ENCODE assay signal across 8 cellular contexts in the genomic region with DNA sequence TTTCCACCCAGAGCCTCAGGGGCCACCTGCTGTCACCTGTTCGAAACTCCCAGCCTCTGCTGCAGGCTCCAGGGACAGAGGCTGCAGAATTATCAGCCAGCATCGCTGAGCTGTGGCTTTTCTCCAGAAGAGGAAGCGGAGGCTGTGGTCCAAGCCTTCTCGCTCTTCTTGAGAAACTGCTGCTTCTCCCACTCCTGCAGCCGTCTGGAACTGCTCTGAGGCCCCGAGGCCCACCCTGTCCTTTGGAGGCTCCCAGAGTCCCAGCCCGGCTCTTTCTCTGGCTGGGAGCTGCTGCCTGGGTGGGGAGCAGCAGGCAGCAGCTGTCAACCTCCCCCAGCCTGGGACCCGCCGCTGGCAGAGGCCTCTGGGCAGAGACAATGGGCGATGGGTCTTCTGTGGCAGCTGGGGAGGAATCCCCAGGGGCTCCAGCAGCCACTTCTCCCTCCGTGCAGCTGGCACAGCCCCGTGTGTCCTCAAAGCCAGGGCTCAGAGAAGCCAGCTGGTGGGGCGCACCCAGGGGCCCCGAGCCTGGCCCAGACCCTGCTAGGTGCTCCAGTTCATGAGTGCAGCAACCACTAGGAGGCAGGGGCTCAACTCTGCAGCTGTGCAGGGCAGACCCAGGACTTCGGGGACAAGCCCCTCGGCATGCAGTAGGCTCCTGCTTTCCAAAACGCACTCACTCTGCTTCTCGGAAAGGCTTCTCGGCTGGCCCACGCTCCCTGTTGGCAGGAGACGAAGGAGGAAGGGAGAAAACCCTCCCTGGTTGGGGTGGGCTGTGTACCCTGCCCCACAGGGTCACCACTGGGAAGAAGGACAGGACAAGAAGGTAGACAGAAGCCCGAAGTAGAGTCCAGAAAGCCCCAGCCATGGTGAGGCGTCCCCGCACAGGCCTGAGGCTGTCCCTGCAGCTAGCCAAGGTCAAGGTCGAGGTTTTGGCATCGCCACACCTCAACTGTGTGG. TPM values are rescaled to one million over a fixed set of nuclear protein-coding genes. Genes with fewer than 3 reads are reported as not detected.
DNase-seq lines count a peak whose midpoint lies in the region; ATAC-seq and TF ChIP-seq lines count a peak whose summit lies in the region.

No MANE protein-coding gene starts in this region.

- peak overlapping the region; percentile 69 to 84 (median 83) for H3K4me3 Mint-ChIP-seq in immature natural killer cell

- H3K27me3 Mint-ChIP-seq in immature natural killer cell (ENCODE audit: low read depth in 3 of 3) = peaks cover 5 to 18% (median 12%) of the 10 kb centered on the region in 3 donors

- peak overlapping the region; percentile 93 to 99 (median 98) for H3K27ac Mint-ChIP-seq in immature natural killer cell

- no peaks in the 10 kb centered on the region for H3K9me3 Mint-ChIP-seq in immature natural killer cell

- DNase-seq in SIG-M5 treated with dmso at 0.1 percent for 504 hours (lab: John Stamatoyannopoulos, UW; ENCODE audit: unreplicated experiment) = peak; percentile 65
- no peak for DNase-seq in SIG-M5 (lab: John Stamatoyannopoulos, UW)
- DNase-seq in MV-4-11 (lab: John Stamatoyannopoulos, UW) = peak; percentile 80
- peak in 2 of 3 donors; percentile 45 to 52 for DNase-seq in immature natural killer cell
- no peak for DNase-seq in activated gamma-delta T cell treated with Interleukin-2 at 50 U/mL for 16 hours
- DNase-seq in NCI-H748 (lab: John Stamatoyannopoulos, UW; ENCODE audit: unreplicated experiment) = no peak

- H3K4me1 Mint-ChIP-seq in immature natural killer cell = peaks cover 72 to 76% of the 10 kb centered on the region in 2 donors

- no peak for ATAC-seq in GM19328 (IDR thresholded peaks at IDR 0.05; ENCODE audit: unreplicated experiment)

- peak; percentile 13; the same call in 1 of the 2 replicates for TF ChIP-seq CTCF in VCaP (conservative IDR thresholded peaks at IDR 0.05)

- no peak overlapping the region for H3K27ac ChIP-seq in VCaP

- no peaks in the 10 kb centered on the region for H3K36me3 Mint-ChIP-seq in immature natural killer cell

RNA-seq across cellular contexts. Expression of gene FURIN, which starts 49.9 kb away (rescaled TPM):
- 10 to 100 TPM; 18.2 to 22.8 (median 20.8) TPM for polyA plus RNA-seq in immature natural killer cell

Comparison
In these comparisons a context has a peak if more than half of its experiments do, and no peak if none do; other contexts are left out.
1. DNase-seq: peak in SIG-M5 treated with dmso at 0.1 percent for 504 hours (single experiment), MV-4-11 (single experiment) and immature natural killer cell (2 of 3); none in SIG-M5 (single experiment), activated gamma-delta T cell treated with Interleukin-2 at 50 U/mL for 16 hours (single experiment) and NCI-H748 (single experiment).